In genomic region chr7:69531050-69531449, GRCh38 we compare ENCODE assay signal across 29 cellular contexts.
"Had no signal": no experiment of that assay in that cellular context is flagged by ENCODE, and none has a peak within 500 bp of the region (broad histone marks: within the 10 kb centered on the region; RNA-seq: fewer than 3 reads in every experiment).

No MANE protein-coding gene starts in this region.

- H3K9me3 Mint-ChIP-seq: immature natural killer cell; natural killer cell treated with Interleukin-12 subunit alpha and Interleukin-12 subunit beta and Interleukin-15 and Interleukin-18, amount 100 ng/mL, for 72 hours; stimulated activated effector memory CD8-positive, alpha-beta T cell treated with anti-CD3 and anti-CD28 coated beads, Interleukin-12 subunit alpha, Interleukin-12 subunit beta, amount 100 ng/mL, for 72 hours; stimulated activated naive CD8-positive, alpha-beta T cell treated with anti-CD3 and anti-CD28 coated beads, Interleukin-15, Interleukin-2, amounts not matched to agents 100 ng/mL and 50 ng/mL, for 24 hours had no signal

- H3K27me3 Mint-ChIP-seq: stimulated activated naive CD8-positive, alpha-beta T cell treated with anti-CD3 and anti-CD28 coated beads, Interleukin-15, Interleukin-2, amounts not matched to agents 100 ng/mL and 50 ng/mL, for 24 hours had no signal

- H3K9ac ChIP-seq: neural progenitor cell had no signal

- H3K27ac Mint-ChIP-seq: immature natural killer cell; natural killer cell treated with Interleukin-12 subunit alpha and Interleukin-12 subunit beta and Interleukin-15 and Interleukin-18, amount 100 ng/mL, for 72 hours; neural progenitor cell; progenitor cell of endocrine pancreas; stimulated activated effector memory CD8-positive, alpha-beta T cell treated with anti-CD3 and anti-CD28 coated beads, Interleukin-12 subunit alpha, Interleukin-12 subunit beta, amount 100 ng/mL, for 72 hours; stimulated activated naive CD8-positive, alpha-beta T cell treated with anti-CD3 and anti-CD28 coated beads, Interleukin-15, Interleukin-2, amounts not matched to agents 100 ng/mL and 50 ng/mL, for 24 hours had no signal

- H3K4me1 ChIP-seq: left lung, lower lobe of right lung, right atrium auricular region, right lobe of liver, suprapubic skin, tibial artery, upper lobe of right lung had no signal

- DNase-seq: hypothalamus; immature natural killer cell; kidney; left colon; left lung; lower lobe of right lung; mammary epithelial cell; mesenchymal stem cell; midbrain; mucosa of descending colon; naive thymus-derived CD4-positive, alpha-beta T cell; occipital lobe; ovary; right lobe of liver; stimulated activated CD4-positive, alpha-beta T cell treated with anti-CD3 and anti-CD28 coated beads, Interleukin-4, amount 100 ng/mL, for 24 hours; stimulated activated naive CD4-positive, alpha-beta T cell; tibial artery; trophoblast cell; upper lobe of right lung had no signal

- H3K36me3 Mint-ChIP-seq: immature natural killer cell; natural killer cell treated with Interleukin-12 subunit alpha and Interleukin-12 subunit beta and Interleukin-15 and Interleukin-18, amount 100 ng/mL, for 72 hours; neural progenitor cell; stimulated activated effector memory CD8-positive, alpha-beta T cell treated with anti-CD3 and anti-CD28 coated beads, Interleukin-12 subunit alpha, Interleukin-12 subunit beta, amount 100 ng/mL, for 72 hours had no signal

- H3K36me3 ChIP-seq: left lung, lower lobe of right lung, neural progenitor cell, neutrophil, ovary, right atrium auricular region, right lobe of liver, suprapubic skin, thoracic aorta, tibial artery, upper lobe of right lung had no signal

- H3K4me3 Mint-ChIP-seq: immature natural killer cell; naive thymus-derived CD4-positive, alpha-beta T cell; natural killer cell treated with Interleukin-12 subunit alpha and Interleukin-12 subunit beta and Interleukin-15 and Interleukin-18, amount 100 ng/mL, for 72 hours; neural progenitor cell; stimulated activated effector memory CD8-positive, alpha-beta T cell treated with anti-CD3 and anti-CD28 coated beads, Interleukin-12 subunit alpha, Interleukin-12 subunit beta, amount 100 ng/mL, for 72 hours; stimulated activated naive CD8-positive, alpha-beta T cell treated with anti-CD3 and anti-CD28 coated beads, Interleukin-15, Interleukin-2, amounts not matched to agents 100 ng/mL and 50 ng/mL, for 24 hours had no signal

- H3K4me3 ChIP-seq: left lung, lower lobe of right lung, mucosa of descending colon, neural progenitor cell, ovary, right atrium auricular region, right lobe of liver, skin epidermis, suprapubic skin, thoracic aorta, tibial artery, upper lobe of right lung had no signal

- H3K27me3 ChIP-seq: left lung, neutrophil, ovary, right atrium auricular region, right lobe of liver, upper lobe of right lung had no signal

- H3K4me2 ChIP-seq: neural progenitor cell had no signal

- H2AFZ ChIP-seq: neural progenitor cell had no signal

- H3K9me3 ChIP-seq: left lung, lower lobe of right lung, mucosa of descending colon, neutrophil, ovary, right atrium auricular region, right lobe of liver, suprapubic skin, thoracic aorta, tibial artery, upper lobe of right lung had no signal

- H3K27ac ChIP-seq: left lung, lower lobe of right lung, neural progenitor cell, neutrophil, ovary, right atrium auricular region, right lobe of liver, skin epidermis, suprapubic skin, thoracic aorta, tibial artery, upper lobe of right lung had no signal

- H3K4me1 Mint-ChIP-seq: immature natural killer cell; naive thymus-derived CD4-positive, alpha-beta T cell; stimulated activated effector memory CD8-positive, alpha-beta T cell treated with anti-CD3 and anti-CD28 coated beads, Interleukin-12 subunit alpha, Interleukin-12 subunit beta, amount 100 ng/mL, for 72 hours had no signal
